19 cellular contexts compared by ENCODE assay signal in genomic region chr1:8794605-8795004, GRCh38. TPM values are rescaled to one million over a fixed set of nuclear protein-coding genes. Genes with fewer than 3 reads are reported as not detected.
DNase-seq lines count a peak whose midpoint lies in the region; ATAC-seq and TF ChIP-seq lines count a peak whose summit lies in the region.
"Had no signal": no experiment of that assay in that cellular context is flagged by ENCODE, and none has a peak within 500 bp of the region (broad histone marks: within the 10 kb centered on the region; RNA-seq: fewer than 3 reads in every experiment).

No MANE protein-coding gene starts in this region.

- no peaks in the 10 kb centered on the region for H3K27me3 ChIP-seq in liver (ENCODE audit: control insufficient read depth in 4 of 4, insufficient read depth in 4 of 4, low read length in 3 of 4)
- H3K27me3 ChIP-seq: suprapubic skin had no signal

- H3K27ac ChIP-seq in VCaP (no peak overlapping the region), liver (ENCODE audit: low read depth in 1 of 2, low read length in 2 of 2) (no peak overlapping the region)
- H3K27ac ChIP-seq: PC-9, suprapubic skin had no signal

- WGBS in liver = 54% methylated on average over 3 of the region's 3 CpGs

- no peaks in the 10 kb centered on the region for H3K9me3 ChIP-seq in liver (ENCODE audit: control insufficient read depth in 4 of 4, low read length in 3 of 4)
- H3K9me3 ChIP-seq: suprapubic skin had no signal

- ATAC-seq in GM21619 (IDR thresholded peaks at IDR 0.05; ENCODE audit: unreplicated experiment) = no peak
- ATAC-seq: activated CD8-positive, alpha-beta memory T cell treated with anti-CD3 and anti-CD28 coated beads, Interleukin-2, amount 10 ng/mL, durations not matched to agents 7 days and 5 days; left ventricle myocardium superior had no signal

- peak in 1 of 2 donors; percentile 32 for TF ChIP-seq RAD21 in liver (IDR thresholded peaks at IDR 0.05)

- TF ChIP-seq CTCF in VCaP (conservative IDR thresholded peaks at IDR 0.05) (peak; percentile 21; the same call in 1 of the 2 replicates), liver (IDR thresholded peaks at IDR 0.05; ENCODE audit: low read depth, low read length, missing input control) (peak; percentile 21)

- DNase-seq in DMS53 (lab: John Stamatoyannopoulos, UW) (peak; percentile 78), DMS53 treated with DMSO at 0.1 percent for 48 hours (lab: John Stamatoyannopoulos, UW; ENCODE audit: unreplicated experiment) (no peak), HT-29 (ENCODE audit: low spot score) (peak; percentile 27), NCI-H187 (lab: John Stamatoyannopoulos, UW) (no peak), SIG-M5 treated with dmso at 0.1 percent for 504 hours (lab: John Stamatoyannopoulos, UW; ENCODE audit: unreplicated experiment) (no peak)
- DNase-seq: 8988T; activated CD4-positive, CD25-positive, alpha-beta regulatory T cell treated with anti-CD3 and anti-CD28 coated beads, Interleukin-2, amount 50 U/mL, for 72 hours; activated CD8-positive, alpha-beta memory T cell treated with anti-CD3 and anti-CD28 coated beads, Interleukin-2, amount 10 ng/mL, durations not matched to agents 7 days and 5 days; erythroblast; H7; KG1; left ventricle myocardium superior; NCI-H1417; NCI-H69; PC-9 had no signal

- H3K4me3 ChIP-seq in liver (ENCODE audit: low read depth in 1 of 3, low read length in 3 of 3) = no peak overlapping the region
- H3K4me3 ChIP-seq: PC-9, suprapubic skin had no signal

- peaks cover 0 to under 1% (median 0%) of the 10 kb centered on the region in 4 donors for H3K4me1 ChIP-seq in liver (ENCODE audit: control insufficient read depth in 4 of 4, insufficient read depth in 4 of 4, low read length in 3 of 4)

- no peaks in the 10 kb centered on the region for H3K36me3 ChIP-seq in liver (ENCODE audit: control insufficient read depth in 4 of 4, insufficient read depth in 3 of 4, low read depth in 1 of 4, low read length in 3 of 4)
- H3K36me3 ChIP-seq: suprapubic skin had no signal

- H3K9ac ChIP-seq in liver (ENCODE audit: low read depth in 1 of 2, low read length in 2 of 2) = no peak overlapping the region

TF ChIP-seq in liver, 16 proteins besides CTCF, POLR2A, EP300 and RAD21:
- no peak for TF ChIP-seq REST (IDR thresholded peaks at IDR 0.05)
- TF ChIP-seq RXRA (IDR thresholded peaks at IDR 0.05) = peak; percentile 15 to 26
- TF ChIP-seq NR2F2 (IDR thresholded peaks at IDR 0.05) = no peak
- no peak for TF ChIP-seq TAF1 (conservative IDR thresholded peaks at IDR 0.05)
- no peak for TF ChIP-seq GABPA (IDR thresholded peaks at IDR 0.05 in 1 of 2, conservative IDR thresholded peaks at IDR 0.05 in 1 of 2)
- no peak for TF ChIP-seq ATF3 (IDR thresholded peaks at IDR 0.05)
- TF ChIP-seq FOXA1 (IDR thresholded peaks at IDR 0.05) = no peak
- peak; percentile 6 to 15 for TF ChIP-seq HNF4A (conservative IDR thresholded peaks at IDR 0.05)
- TF ChIP-seq SP1 (IDR thresholded peaks at IDR 0.05) = no peak
- no peak for TF ChIP-seq JUND (IDR thresholded peaks at IDR 0.05)
- TF ChIP-seq MAX (IDR thresholded peaks at IDR 0.05) = no peak
- peak; percentile 41 for TF ChIP-seq YY1 (IDR thresholded peaks at IDR 0.05)
- no peak for TF ChIP-seq ZBTB33 (IDR thresholded peaks at IDR 0.05)
- no peak for TF ChIP-seq EGR1 (IDR thresholded peaks at IDR 0.05; ENCODE audit: low read depth in 2 of 2)
- TF ChIP-seq HNF4G (IDR thresholded peaks at IDR 0.05) = no peak
- TF ChIP-seq FOXA2 (IDR thresholded peaks at IDR 0.05) = no peak

RNA-seq across cellular contexts. Expression of gene RERE, which starts 22.8 kb away (rescaled TPM):
- 35.5 and 37.1 TPM in 2 replicates for total RNA-seq in HT-29 (2014; rRNA removed; shearing (Covaris generic))
- total RNA-seq in liver = 10 to 100 TPM; 37.1 to 49.1 TPM
- polyA plus RNA-seq in liver = 10 to 100 TPM in 1 of 2 donors, 1 to 10 TPM in 1; 9.8 to 12.6 TPM

Comparison
In these comparisons a context has a peak if more than half of its experiments do, and no peak if none do; other contexts are left out.
1. DNase-seq: peak in DMS53 (single experiment) and HT-29 (single experiment); none in DMS53 treated with DMSO at 0.1 percent for 48 hours (single experiment), NCI-H187 (0 of 2) and SIG-M5 treated with dmso at 0.1 percent for 504 hours (single experiment).